In the genomic region with DNA sequence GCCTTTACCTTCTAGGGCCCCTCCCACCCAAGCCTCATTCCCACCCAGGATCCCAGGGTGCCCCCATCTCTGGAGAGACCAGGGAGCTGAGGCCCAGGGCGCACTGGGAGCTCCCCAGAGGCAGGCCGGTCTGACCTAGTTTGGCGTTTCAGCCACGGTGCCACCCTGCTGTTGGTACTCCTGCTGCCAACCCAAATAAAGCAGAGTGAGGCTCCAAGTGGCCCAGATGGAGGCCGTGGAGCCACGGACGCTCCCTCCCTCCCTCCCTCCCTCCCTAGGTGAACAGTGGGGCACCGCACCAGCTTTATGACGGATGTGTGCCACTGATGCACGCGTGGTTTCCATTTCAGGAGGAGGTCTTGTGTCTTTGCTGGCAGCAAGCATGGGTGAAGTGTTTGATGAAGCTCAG, we compare ENCODE assay signal across 7 cellular contexts. TPM values are rescaled to one million over a fixed set of nuclear protein-coding genes. Genes with fewer than 3 reads are reported as not detected.
DNase-seq lines count a peak whose midpoint lies in the region; ATAC-seq and TF ChIP-seq lines count a peak whose summit lies in the region.

No MANE protein-coding gene starts in this region.

- no peaks in the 10 kb centered on the region for H3K27me3 Mint-ChIP-seq in activated naive CD8-positive, alpha-beta T cell treated with anti-CD3 and anti-CD28 coated beads, Interleukin-2, amount 50 U/mL, for 24 hours

- TF ChIP-seq EP300 in suprapubic skin (IDR thresholded peaks at IDR 0.05) = no peak

- H3K36me3 ChIP-seq in right lobe of liver = no peaks in the 10 kb centered on the region
- H3K36me3 ChIP-seq in suprapubic skin = no peaks in the 10 kb centered on the region

- WGBS in right lobe of liver (ENCODE audit: insufficient coverage, low coverage, low lambda C conversion rate, missing lambda C conversion rate) = 9% methylated on average over 8 of the region's 11 CpGs
- 16% methylated on average over 8 of the region's 11 CpGs for WGBS in suprapubic skin

- H3K4me1 ChIP-seq in right lobe of liver (peaks cover 0 to 38% (median 16%) of the 10 kb centered on the region in 4 donors), suprapubic skin (peaks cover 62% of the 10 kb centered on the region)

- H3K4me3 ChIP-seq in NB4 (ENCODE audit: low read depth, low read length) = peak overlapping the region; percentile 92
- peak overlapping the region in 1 of 3 donors; percentile 66 for H3K4me3 ChIP-seq in right lobe of liver
- peak overlapping the region; percentile 65 for H3K4me3 ChIP-seq in suprapubic skin

- no peaks in the 10 kb centered on the region for H3K9me3 ChIP-seq in right lobe of liver
- no peaks in the 10 kb centered on the region for H3K9me3 ChIP-seq in suprapubic skin

- intact Hi-C loops in right lobe of liver (cut with DNase I) = loop anchor here in 1 of 2 donors (10.0 kb wide), 1 partner anchor 75 kb away; no protein-coding TSS in a partner anchor

- peak overlapping the region; percentile 87 for H3K4me3 Mint-ChIP-seq in activated naive CD8-positive, alpha-beta T cell treated with anti-CD3 and anti-CD28 coated beads, Interleukin-2, amount 50 U/mL, for 24 hours

- peaks cover 61% of the 10 kb centered on the region for H3K4me1 Mint-ChIP-seq in activated naive CD8-positive, alpha-beta T cell treated with anti-CD3 and anti-CD28 coated beads, Interleukin-2, amount 50 U/mL, for 24 hours

- peak overlapping the region; percentile 90 for H3K27ac Mint-ChIP-seq in activated naive CD8-positive, alpha-beta T cell treated with anti-CD3 and anti-CD28 coated beads, Interleukin-2, amount 50 U/mL, for 24 hours

- peaks cover 3% of the 10 kb centered on the region for H3K36me3 Mint-ChIP-seq in activated naive CD8-positive, alpha-beta T cell treated with anti-CD3 and anti-CD28 coated beads, Interleukin-2, amount 50 U/mL, for 24 hours (ENCODE audit: low read depth)

- H3K9me3 Mint-ChIP-seq in activated naive CD8-positive, alpha-beta T cell treated with anti-CD3 and anti-CD28 coated beads, Interleukin-2, amount 50 U/mL, for 24 hours = no peaks in the 10 kb centered on the region

- TF ChIP-seq CTCF in NB4 (IDR thresholded peaks at IDR 0.05; ENCODE audit: low read depth, low read length) (no peak), right lobe of liver (IDR thresholded peaks at IDR 0.05) (no peak), suprapubic skin (IDR thresholded peaks at IDR 0.05) (no peak)

- TF ChIP-seq POLR2A in NB4 (IDR thresholded peaks at IDR 0.05; ENCODE audit: extremely low read depth, insufficient read length) = no peak
- peak; percentile 16 for TF ChIP-seq POLR2A in right lobe of liver (IDR thresholded peaks at IDR 0.05)
- TF ChIP-seq POLR2A in suprapubic skin (IDR thresholded peaks at IDR 0.05) = no peak

- H3K27ac ChIP-seq in right lobe of liver = peak overlapping the region; percentile 13 to 88 (median 76)
- peak overlapping the region; percentile 71 for H3K27ac ChIP-seq in suprapubic skin

- no peak for ATAC-seq in activated naive CD8-positive, alpha-beta T cell treated with anti-CD3 and anti-CD28 coated beads, Interleukin-2, amount 50 U/mL, for 24 hours
- ATAC-seq in right lobe of liver (peak; percentile 25 to 52 (median 49)), HG03175 (IDR thresholded peaks at IDR 0.05; ENCODE audit: unreplicated experiment) (no peak), GM21576 (IDR thresholded peaks at IDR 0.05; ENCODE audit: unreplicated experiment) (no peak)

- DNase-seq in NB4 (ENCODE audit: low read depth) = no peak
- peak; percentile 43 for DNase-seq in activated naive CD8-positive, alpha-beta T cell treated with anti-CD3 and anti-CD28 coated beads, Interleukin-2, amount 50 U/mL, for 24 hours
- peak; percentile 70 to 87 (median 86) for DNase-seq in right lobe of liver
- DNase-seq in suprapubic skin (ENCODE audit: low spot score in 2 of 2) = peak in 1 of 2 donors; percentile 70
- no peak for DNase-seq in CD1c-positive myeloid dendritic cell (ENCODE audit: extremely low spot score)

- H3K27me3 ChIP-seq in right lobe of liver (no peaks in the 10 kb centered on the region), suprapubic skin (no peaks in the 10 kb centered on the region)

RNA-seq across cellular contexts. Expression of a gene that starts 1.8 kb away (rescaled TPM):
- 10 to 100 TPM; 12.5 to 24.6 (median 16.9) TPM for total RNA-seq in right lobe of liver
- total RNA-seq in suprapubic skin = 10 to 100 TPM; 28.1 to 39.1 (median 32.3) TPM

Comparison
In these comparisons a context has a peak if more than half of its experiments do, and no peak if none do; other contexts are left out.
1. DNase-seq: peak in activated naive CD8-positive, alpha-beta T cell treated with anti-CD3 and anti-CD28 coated beads, Interleukin-2, amount 50 U/mL, for 24 hours (single experiment) and right lobe of liver (3 of 3); none in NB4 (single experiment) and CD1c-positive myeloid dendritic cell (single experiment).
2. ATAC-seq: peak in right lobe of liver (4 of 4); none in activated naive CD8-positive, alpha-beta T cell treated with anti-CD3 and anti-CD28 coated beads, Interleukin-2, amount 50 U/mL, for 24 hours (single experiment), HG03175 (single experiment) and GM21576 (single experiment).